In the genomic region with DNA sequence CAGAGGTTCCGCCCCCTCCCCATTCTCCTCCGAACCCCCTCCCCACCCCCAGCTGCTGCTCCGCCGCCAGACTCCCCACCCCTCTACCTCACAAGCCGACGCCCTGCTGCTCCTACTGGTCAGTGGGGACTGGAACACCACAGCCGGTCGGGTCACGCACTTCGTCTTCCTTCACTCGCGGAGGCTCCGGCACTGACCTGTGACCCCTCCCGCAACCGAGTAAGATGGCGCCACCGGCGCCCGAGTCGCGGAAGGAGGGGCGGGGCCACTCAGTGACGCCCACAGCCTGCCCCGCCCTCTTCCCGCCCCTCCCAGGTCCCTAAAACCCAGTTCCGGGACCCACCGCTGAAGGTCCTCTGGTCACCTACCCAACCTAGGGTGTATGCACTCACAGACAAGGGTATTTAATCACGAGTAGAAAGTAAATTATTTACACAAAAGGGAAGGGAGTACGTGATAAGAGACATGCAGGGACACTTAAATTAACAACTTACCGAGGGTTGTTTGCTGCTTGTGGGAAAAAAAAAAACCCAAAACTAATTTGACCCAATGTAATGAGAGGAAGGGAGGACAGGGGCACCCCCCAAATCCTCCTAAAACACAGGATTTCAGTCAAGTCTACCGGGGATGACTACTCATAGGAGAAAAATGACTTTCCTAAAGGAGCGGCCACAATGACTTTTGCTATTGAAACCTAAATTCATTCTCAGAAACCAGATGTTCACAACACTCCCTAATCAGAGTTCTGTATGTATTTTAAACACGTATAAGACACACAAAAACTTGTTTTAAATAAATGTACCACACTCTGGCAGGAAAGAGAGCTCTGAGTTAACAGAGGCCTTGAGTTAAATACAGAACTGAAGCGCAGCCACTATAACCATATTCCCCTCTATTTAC, we compare ENCODE assay signal across 8 cellular contexts. TPM values are rescaled to one million over a fixed set of nuclear protein-coding genes. Genes with fewer than 3 reads are reported as not detected.
DNase-seq lines count a peak whose midpoint lies in the region; ATAC-seq, FAIRE-seq and TF ChIP-seq lines count a peak whose summit lies in the region.

A gene with protein sequence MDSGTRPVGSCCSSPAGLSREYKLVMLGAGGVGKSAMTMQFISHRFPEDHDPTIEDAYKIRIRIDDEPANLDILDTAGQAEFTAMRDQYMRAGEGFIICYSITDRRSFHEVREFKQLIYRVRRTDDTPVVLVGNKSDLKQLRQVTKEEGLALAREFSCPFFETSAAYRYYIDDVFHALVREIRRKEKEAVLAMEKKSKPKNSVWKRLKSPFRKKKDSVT (minus strand): TSS at position 194 of the 900 bp plus-strand sequence. CDS start 588 bp downstream, outside the sequence.

- ATAC-seq in Right ventricle myocardium superior (ENCODE audit: poor library complexity), result peak; percentile 99
- ATAC-seq in pancreas, result peak; percentile 95 to 99 (median 98)

- peaks cover 0 to 8% (median 3%) of the 10 kb centered on the region in 3 donors for H3K4me1 ChIP-seq in pancreas
- peaks cover 6 to 7% of the 10 kb centered on the region in 2 donors for H3K4me1 ChIP-seq in thyroid gland

- H3K27me3 ChIP-seq in pancreas (no peaks in the 10 kb centered on the region), thyroid gland (no peaks in the 10 kb centered on the region)

- 4% methylated on average over 34 of the region's 34 CpGs for WGBS in pancreas, 2 donors
- WGBS in thyroid gland, 2 donors, result 9% methylated on average over 28 to 29 of the region's 34 CpGs

- TF ChIP-seq POLR2A in thyroid gland (IDR thresholded peaks at IDR 0.05), result peak in 1 of 2 donors; percentile 65

- intact Hi-C loops in Right ventricle myocardium superior (cut with DNase I), result loop anchor here (10.0 kb wide), 1 partner anchor 137 kb away; no protein-coding TSS in a partner anchor
- intact Hi-C loops in pancreas (cut with DNase I), result no loop called here
- intact Hi-C loops in thyroid gland (cut with DNase I), result no loop called here

- POLR2A ChIA-PET in GM10248 (lab: Yijun Ruan, JAX) (interaction anchor here (0.5 to 1.1 kb wide), 4 partner anchors 9 to 1690 kb away, joined by 3 to 4 read pairs (median 4); no protein-coding TSS in a partner anchor), HEK293T (lab: Yijun Ruan, JAX) (interaction anchor here (2.2 kb wide), 1 partner anchor 23 kb away, joined by 13 read pairs; a partner anchor contains a TSS)

- FAIRE-seq in pancreas (lab: Jason Lieb, UNC), result no peak

- H3K9me3 ChIP-seq in pancreas (no peaks in the 10 kb centered on the region), thyroid gland (no peaks in the 10 kb centered on the region)

- H3K4me3 ChIP-seq in pancreas (peak within 1 kb of the TSS; percentile 36 to 72 (median 62)), thyroid gland (replicated peaks in 1 of 3) (peak within 1 kb of the TSS; percentile 9 to 91 (median 74))

- TF ChIP-seq CTCF in GM10248 (IDR thresholded peaks at IDR 0.05; ENCODE audit: control extremely low read depth, extremely low read depth, low read depth, missing control alignments) (no peak), pancreas (IDR thresholded peaks at IDR 0.05) (no peak), thyroid gland (IDR thresholded peaks at IDR 0.05) (peak in 4 of 6 experiments; percentile 10 to 38 (median 24))

- H3K36me3 ChIP-seq in pancreas (peaks cover 2 to 37% (median 14%) of the 10 kb centered on the region in 3 donors), thyroid gland (peaks cover 38 to 53% of the 10 kb centered on the region in 2 donors)

- CTCF ChIA-PET in GM10248 (lab: Yijun Ruan, JAX) (interaction anchor here (1.2 kb wide), 1 partner anchor 22 kb away, joined by 4 read pairs; no protein-coding TSS in a partner anchor), HEK293T (lab: Yijun Ruan, JAX) (no interaction called here)

- DNase-seq in GM10248 (ENCODE audit: extremely low spot score) (peak; percentile 93), HEK293T (ENCODE audit: extremely low spot score) (peak; percentile 93), NAMALWA (ENCODE audit: low spot score) (peak; percentile 94), T follicular helper cell (ENCODE audit: low read depth) (peak; percentile 80), Right ventricle myocardium superior (peak; percentile 93), pancreas (peak; percentile 81 to 93 (median 86)), thyroid gland (peak; percentile 83 to 84)
- peak; percentile 62 for DNase-seq in activated naive CD8-positive, alpha-beta T cell treated with anti-CD3 and anti-CD28 coated beads, Interleukin-2, amount 50 U/mL, for 16 hours (ENCODE audit: low read depth, low spot score)

- peak within 1 kb of the TSS; percentile 42 to 88 (median 65) for H3K27ac ChIP-seq in pancreas
- H3K27ac ChIP-seq in thyroid gland, result peak within 1 kb of the TSS; percentile 83 to 91 (median 91)

TF ChIP-seq in HEK293T, 16 proteins besides CTCF, POLR2A, EP300 and RAD21:
- TF ChIP-seq ELF4 (IDR thresholded peaks at IDR 0.05), result no peak

RNA-seq across cellular contexts. Expression of the gene that starts here (rescaled TPM):
- 19.0 TPM for total RNA-seq in Right ventricle myocardium superior
- total RNA-seq in pancreas, result 10 to 100 TPM in 3 of 6 donors, 1 to 10 TPM in 3; 5.7 to 15.1 (median 9.2) TPM
- polyA plus RNA-seq in pancreas, result 1 to 10 TPM; 4.2 to 7.7 TPM
- 10 to 100 TPM; 19.5 to 32.6 (median 27.4) TPM for total RNA-seq in thyroid gland

Comparison
In these comparisons a context has a peak if more than half of its experiments do, and no peak if none do; other contexts are left out.
1. Peak in every context shown above with its lines: DNase-seq, ATAC-seq, H3K4me3 ChIP-seq and H3K27ac ChIP-seq.
2. CTCF ChIP-seq: peak in thyroid gland (4 of 6); none in GM10248 (single experiment) and pancreas (0 of 4).